ENCODE assay signal across 15 cellular contexts in genomic region chr1:85583355-85584263, GRCh38. TPM values are rescaled to one million over a fixed set of nuclear protein-coding genes. Genes with fewer than 3 reads are reported as not detected.
DNase-seq lines count a peak whose midpoint lies in the region; ATAC-seq, FAIRE-seq and TF ChIP-seq lines count a peak whose summit lies in the region.
"Had no signal": no experiment of that assay in that cellular context is flagged by ENCODE, and none has a peak within 500 bp of the region (broad histone marks: within the 10 kb centered on the region; RNA-seq: fewer than 3 reads in every experiment).

No MANE protein-coding gene starts in this region.

- H3K27me3 ChIP-seq in ACC112 (ENCODE audit: insufficient read depth, low read length) (no peaks in the 10 kb centered on the region), MG63 (no peaks in the 10 kb centered on the region)

- no peak for FAIRE-seq in GM12891 (lab: Jason Lieb, UNC)

- no peak for ATAC-seq in GM18873 (IDR thresholded peaks at IDR 0.05; ENCODE audit: low FRiP score, unreplicated experiment)
- ATAC-seq: activated CD8-positive, alpha-beta memory T cell treated with anti-CD3 and anti-CD28 coated beads, Interleukin-2, amount 10 ng/mL, durations not matched to agents 7 days and 5 days; sciatic nerve; stimulated activated effector memory CD8-positive, alpha-beta T cell treated with anti-CD3 and anti-CD28 coated beads, Interleukin-12 subunit alpha, Interleukin-12 subunit beta, amount 100 ng/mL, for 72 hours had no signal

- H3K4me3 ChIP-seq in ACC112 (ENCODE audit: low read depth, low read length) (peak overlapping the region; percentile 94), MG63 (peak overlapping the region; percentile 81)

- TF ChIP-seq POLR2A in GM12891 (IDR thresholded peaks at IDR 0.05; ENCODE audit: low read depth, low read length), result no peak

- no peak overlapping the region for H3K27ac Mint-ChIP-seq in neural crest cell (ENCODE audit: unreplicated experiment)
- H3K27ac Mint-ChIP-seq: activated CD8-positive, alpha-beta memory T cell treated with anti-CD3 and anti-CD28 coated beads, Interleukin-2, amount 10 ng/mL, durations not matched to agents 7 days and 5 days; B cell; stimulated activated effector memory CD8-positive, alpha-beta T cell treated with anti-CD3 and anti-CD28 coated beads, Interleukin-12 subunit alpha, Interleukin-12 subunit beta, amount 100 ng/mL, for 72 hours had no signal

- peaks cover 19% of the 10 kb centered on the region for H3K27me3 Mint-ChIP-seq in neural crest cell (ENCODE audit: low read depth)

- no peaks in the 10 kb centered on the region for H3K9me3 Mint-ChIP-seq in neural crest cell
- H3K9me3 Mint-ChIP-seq: stimulated activated effector memory CD8-positive, alpha-beta T cell treated with anti-CD3 and anti-CD28 coated beads, Interleukin-12 subunit alpha, Interleukin-12 subunit beta, amount 100 ng/mL, for 72 hours had no signal

- H3K4me3 Mint-ChIP-seq in neural crest cell, result peak overlapping the region; percentile 50
- H3K4me3 Mint-ChIP-seq: activated CD8-positive, alpha-beta memory T cell treated with anti-CD3 and anti-CD28 coated beads, Interleukin-2, amount 10 ng/mL, durations not matched to agents 7 days and 5 days; B cell; stimulated activated effector memory CD8-positive, alpha-beta T cell treated with anti-CD3 and anti-CD28 coated beads, Interleukin-12 subunit alpha, Interleukin-12 subunit beta, amount 100 ng/mL, for 72 hours had no signal

- DNase-seq in MG63 (no peak), epithelial cell of prostate (ENCODE audit: low read depth, low spot score) (no peak), neural crest cell (ENCODE audit: low read depth, low spot score) (no peak), NCI-H1092 treated with DMSO at 0.1 percent for 48 hours (lab: John Stamatoyannopoulos, UW) (no peak), putamen (ENCODE audit: low spot score) (no peak), GM12891 (ENCODE audit: insufficient read length, low spot score) (no peak)
- DNase-seq: activated CD8-positive, alpha-beta memory T cell treated with anti-CD3 and anti-CD28 coated beads, Interleukin-2, amount 10 ng/mL, durations not matched to agents 7 days and 5 days; Karpas-422; NCI-H524 had no signal

- TF ChIP-seq CTCF in neural crest cell (conservative IDR thresholded peaks at IDR 0.05), result peak; percentile 14

- H3K4me1 ChIP-seq in ACC112 (ENCODE audit: control insufficient read depth, insufficient read depth, low read length, unreplicated experiment), result peaks cover 21% of the 10 kb centered on the region

- H3K36me3 ChIP-seq in ACC112 (ENCODE audit: insufficient read depth, low read length) (peaks cover 28% of the 10 kb centered on the region), MG63 (peaks cover 45% of the 10 kb centered on the region)

- H3K36me3 Mint-ChIP-seq in neural crest cell (ENCODE audit: low read depth), result peaks cover 7% of the 10 kb centered on the region
- H3K36me3 Mint-ChIP-seq: activated CD8-positive, alpha-beta memory T cell treated with anti-CD3 and anti-CD28 coated beads, Interleukin-2, amount 10 ng/mL, durations not matched to agents 7 days and 5 days had no signal

- peaks cover 54% of the 10 kb centered on the region for H3K4me1 Mint-ChIP-seq in neural crest cell

- H3K27ac ChIP-seq in ACC112 (ENCODE audit: low read depth, low read length) (peak overlapping the region; percentile 97), epithelial cell of prostate (peak overlapping the region; percentile 95)

- H2AFZ ChIP-seq in ACC112 (ENCODE audit: low read length, unreplicated experiment), result no peak overlapping the region

- no peaks in the 10 kb centered on the region; the same call in 1 of the 2 replicates for H3K9me3 ChIP-seq in MG63

- H3K79me2 ChIP-seq in ACC112 (ENCODE audit: control insufficient read depth, insufficient read depth, low read length, unreplicated experiment), result peaks cover 38% of the 10 kb centered on the region

TF ChIP-seq in GM12891, 5 proteins besides CTCF, POLR2A, EP300 and RAD21:
- TF ChIP-seq PAX5 (IDR thresholded peaks at IDR 0.05; ENCODE audit: insufficient read depth, low read length, severe bottlenecking) (no peak), POU2F2 (IDR thresholded peaks at IDR 0.05; ENCODE audit: low read depth, low read length) (no peak), TAF1 (IDR thresholded peaks at IDR 0.05; ENCODE audit: low read depth, low read length) (no peak), POLR2AphosphoS5 (IDR thresholded peaks at IDR 0.05; ENCODE audit: low read depth, low read length) (no peak), SPI1 (IDR thresholded peaks at IDR 0.05; ENCODE audit: low read depth, low read length) (no peak)

RNA-seq across cellular contexts. Expression of gene CCN1, which starts 3.0 kb away (rescaled TPM):
- total RNA-seq in MG63 (2014; rRNA removed; shearing (Covaris generic); ENCODE audit: low replicate concordance), result 171 and 192 TPM in 2 replicates
- 12.3 and 13.5 TPM in 2 replicates for total RNA-seq in neural crest cell
- 0.06 TPM for polyA plus RNA-seq in GM12891 (2012; ENCODE audit: low read depth, missing spikeins)
- total RNA-seq: activated CD8-positive, alpha-beta memory T cell treated with anti-CD3 and anti-CD28 coated beads, Interleukin-2, amount 10 ng/mL, durations not matched to agents 7 days and 5 days; B cell; T-helper 1 cell treated with Interleukin-12 subunit alpha and Interleukin-12 subunit beta and Interleukin-4 antibody, amounts not matched to agents 30 ng/mL and 1 ng/mL, for 36 hours had no signal

Comparison
In these comparisons a context has a peak if more than half of its experiments do, and no peak if none do; other contexts are left out.
1. RNA of gene CCN1, which starts 3.0 kb away (total RNA-seq): 171 to 192 TPM in MG63; 12.3 to 13.5 TPM in neural crest cell; every median in the first group is over 10 times any median in the second.